8 cellular contexts compared by ENCODE assay signal in the genomic region with DNA sequence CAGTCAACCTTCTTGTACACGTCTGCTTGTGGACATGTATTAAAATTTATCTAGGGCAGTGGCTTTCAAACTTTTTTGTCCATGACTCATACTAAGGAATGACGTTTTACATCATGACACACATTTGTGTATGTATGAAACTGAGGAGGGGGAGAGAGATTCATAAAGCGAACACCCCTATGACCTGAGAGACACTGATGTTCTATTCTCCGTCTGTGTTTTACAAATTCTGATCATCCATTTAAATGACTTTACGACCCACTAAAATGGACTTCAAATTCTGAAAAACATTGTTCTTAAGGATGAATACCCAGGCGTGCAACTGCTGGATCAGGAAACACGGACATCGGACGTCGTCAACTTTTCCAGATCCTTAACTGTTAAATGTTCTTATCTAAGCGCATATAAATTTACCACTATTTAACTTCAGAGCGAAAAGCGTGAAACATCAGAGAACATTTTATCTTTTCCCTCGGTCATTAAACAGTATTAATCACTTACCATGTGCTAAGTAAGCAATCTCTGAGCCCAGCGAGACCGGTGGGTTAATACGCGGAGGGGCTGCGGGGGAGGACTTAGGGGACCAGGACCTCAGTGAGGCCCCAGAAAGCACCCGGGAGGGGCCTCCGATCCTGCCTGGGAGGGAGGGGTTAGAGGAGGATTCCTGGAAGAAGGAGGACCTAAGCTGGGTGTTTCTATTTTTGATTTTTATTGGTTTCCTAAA. TPM values are rescaled to one million over a fixed set of nuclear protein-coding genes. Genes with fewer than 3 reads are reported as not detected.
DNase-seq lines count a peak whose midpoint lies in the region; ATAC-seq and TF ChIP-seq lines count a peak whose summit lies in the region.

No MANE protein-coding gene starts in this region.

- POLR2A ChIA-PET in A673 (lab: Charles Lee; ENCODE audit: low non-redundant PET), result no interaction called here

- H3K36me3 ChIP-seq in A673 (ENCODE audit: insufficient read depth, low read length, poor library complexity, severe bottlenecking) (no peaks in the 10 kb centered on the region), kidney epithelial cell (ENCODE audit: control insufficient read depth, insufficient read depth, low read length) (no peaks in the 10 kb centered on the region), stomach smooth muscle (ENCODE audit: control insufficient read depth in 2 of 2, insufficient read depth in 2 of 2, low read length in 2 of 2) (no peaks in the 10 kb centered on the region)

- intact Hi-C loops in A673 (cut with micrococcal nuclease; ENCODE audit: unreplicated experiment), result no loop called here

- CTCF ChIA-PET in A673 (lab: Charles Lee), result no interaction called here

- H3K4me1 ChIP-seq in A673 (ENCODE audit: insufficient read depth, low read length, poor library complexity, severe bottlenecking), result no peaks in the 10 kb centered on the region
- no peaks in the 10 kb centered on the region for H3K4me1 ChIP-seq in stomach smooth muscle (ENCODE audit: control insufficient read depth, insufficient read depth, low read length)

- peak overlapping the region; percentile 14 to 71 for H3K9ac ChIP-seq in stomach smooth muscle (ENCODE audit: low read length in 2 of 2)

- H3K4me3 ChIP-seq in A673 (ENCODE audit: low read depth, low read length, poor library complexity, severe bottlenecking), result peak overlapping the region; percentile 40
- H3K4me3 ChIP-seq in astrocyte of the cerebellum (ENCODE audit: low read depth, low read length), result peak overlapping the region; percentile 58
- H3K4me3 ChIP-seq in kidney epithelial cell (ENCODE audit: low read depth, low read length), result peak overlapping the region; percentile 60
- peak overlapping the region; percentile 56 to 64 for H3K4me3 ChIP-seq in stomach smooth muscle (ENCODE audit: low read length in 2 of 2)

- no TSS peak for BruUV-seq in A673 (replicated peaks; lab: Mats Ljungman, UMichigan)

- no peaks in the 10 kb centered on the region for H3K9me3 ChIP-seq in A673 (ENCODE audit: low read depth, low read length, poor library complexity, severe bottlenecking)
- no peaks in the 10 kb centered on the region for H3K9me3 ChIP-seq in stomach smooth muscle (ENCODE audit: control insufficient read depth in 2 of 2, low read length in 2 of 2)

- ATAC-seq in HG02763 (IDR thresholded peaks at IDR 0.05; ENCODE audit: unreplicated experiment), result no peak

- DNase-seq in A673 (ENCODE audit: low spot score), result no peak
- DNase-seq in HS-27A (ENCODE audit: low read depth), result peak; percentile 60
- DNase-seq in astrocyte of the cerebellum (ENCODE audit: low read depth), result peak; percentile 12
- no peak for DNase-seq in kidney epithelial cell (ENCODE audit: low read depth)
- DNase-seq in DMS79 (lab: John Stamatoyannopoulos, UW), result no peak
- DNase-seq in activated effector memory CD4-positive, alpha-beta T cell treated with anti-CD3 and anti-CD28 coated beads, Interleukin-2, amount 50 U/mL, for 16 hours, result no peak

- H3K27ac ChIP-seq in A673 (ENCODE audit: low read depth, low read length, poor library complexity, severe bottlenecking) (no peak overlapping the region), stomach smooth muscle (ENCODE audit: low read length) (peak overlapping the region; percentile 55)

- in situ Hi-C loops in astrocyte of the cerebellum (cut with HindIII; ENCODE audit: low sequenced_read_pairs), result no loop called here

- no peak for TF ChIP-seq CTCF in A673 (conservative IDR thresholded peaks at IDR 0.05; ENCODE audit: low read depth, low read length)
- no peak for TF ChIP-seq CTCF in astrocyte of the cerebellum (IDR thresholded peaks at IDR 0.05; ENCODE audit: low read depth, low read length, missing control alignments)
- TF ChIP-seq CTCF in kidney epithelial cell (IDR thresholded peaks at IDR 0.05; ENCODE audit: insufficient read depth, low read length, poor library complexity, severe bottlenecking), result no peak

- H3K27me3 ChIP-seq in A673 (replicated peaks; ENCODE audit: insufficient read depth, low read depth, low read length, poor library complexity) (peaks cover 36% of the 10 kb centered on the region), kidney epithelial cell (ENCODE audit: control insufficient read depth, insufficient read depth, low read length) (no peaks in the 10 kb centered on the region), stomach smooth muscle (ENCODE audit: control insufficient read depth in 1 of 2, insufficient read depth in 2 of 2, low read length in 2 of 2) (no peaks in the 10 kb centered on the region)

RNA-seq across cellular contexts. Expression of gene PLAGL1, which starts 1.2 kb away (rescaled TPM):
- total RNA-seq in A673 (2021), result 0.77 and 1.3 TPM in 2 replicates
- total RNA-seq in kidney epithelial cell, result 9.5 and 10.9 TPM in 2 replicates

Comparison
In these comparisons a context has a peak if more than half of its experiments do, and no peak if none do; other contexts are left out.
1. DNase-seq: peak in HS-27A (single experiment) and astrocyte of the cerebellum (single experiment); none in A673 (single experiment), kidney epithelial cell (single experiment), DMS79 (single experiment) and activated effector memory CD4-positive, alpha-beta T cell treated with anti-CD3 and anti-CD28 coated beads, Interleukin-2, amount 50 U/mL, for 16 hours (single experiment).
2. Peak in every context shown above with its lines, with median percentiles within 50 percentile points of each other: H3K4me3 ChIP-seq.